Comparison of ENCODE assay signal across 1 cellular context in genomic region chr10:27035163-27035562, GRCh38.
TF ChIP-seq lines count a peak whose summit lies in the region.

No MANE protein-coding gene starts in this region.

TF ChIP-seq in HCT116, 20 proteins besides CTCF, POLR2A, EP300 and RAD21 (continued from another document):
- TF ChIP-seq, protein P1, sequence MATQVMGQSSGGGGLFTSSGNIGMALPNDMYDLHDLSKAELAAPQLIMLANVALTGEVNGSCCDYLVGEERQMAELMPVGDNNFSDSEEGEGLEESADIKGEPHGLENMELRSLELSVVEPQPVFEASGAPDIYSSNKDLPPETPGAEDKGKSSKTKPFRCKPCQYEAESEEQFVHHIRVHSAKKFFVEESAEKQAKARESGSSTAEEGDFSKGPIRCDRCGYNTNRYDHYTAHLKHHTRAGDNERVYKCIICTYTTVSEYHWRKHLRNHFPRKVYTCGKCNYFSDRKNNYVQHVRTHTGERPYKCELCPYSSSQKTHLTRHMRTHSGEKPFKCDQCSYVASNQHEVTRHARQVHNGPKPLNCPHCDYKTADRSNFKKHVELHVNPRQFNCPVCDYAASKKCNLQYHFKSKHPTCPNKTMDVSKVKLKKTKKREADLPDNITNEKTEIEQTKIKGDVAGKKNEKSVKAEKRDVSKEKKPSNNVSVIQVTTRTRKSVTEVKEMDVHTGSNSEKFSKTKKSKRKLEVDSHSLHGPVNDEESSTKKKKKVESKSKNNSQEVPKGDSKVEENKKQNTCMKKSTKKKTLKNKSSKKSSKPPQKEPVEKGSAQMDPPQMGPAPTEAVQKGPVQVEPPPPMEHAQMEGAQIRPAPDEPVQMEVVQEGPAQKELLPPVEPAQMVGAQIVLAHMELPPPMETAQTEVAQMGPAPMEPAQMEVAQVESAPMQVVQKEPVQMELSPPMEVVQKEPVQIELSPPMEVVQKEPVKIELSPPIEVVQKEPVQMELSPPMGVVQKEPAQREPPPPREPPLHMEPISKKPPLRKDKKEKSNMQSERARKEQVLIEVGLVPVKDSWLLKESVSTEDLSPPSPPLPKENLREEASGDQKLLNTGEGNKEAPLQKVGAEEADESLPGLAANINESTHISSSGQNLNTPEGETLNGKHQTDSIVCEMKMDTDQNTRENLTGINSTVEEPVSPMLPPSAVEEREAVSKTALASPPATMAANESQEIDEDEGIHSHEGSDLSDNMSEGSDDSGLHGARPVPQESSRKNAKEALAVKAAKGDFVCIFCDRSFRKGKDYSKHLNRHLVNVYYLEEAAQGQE (IDR thresholded peaks at IDR 0.05; ENCODE audit: low read depth), result no peak
- TF ChIP-seq CEBPB (IDR thresholded peaks at IDR 0.05; ENCODE audit: low read depth) (no peak), SIN3A (IDR thresholded peaks at IDR 0.05; ENCODE audit: low read depth) (no peak), YY1 (IDR thresholded peaks at IDR 0.05; ENCODE audit: extremely low read depth, insufficient replicate concordance, low read depth, low read length) (no peak), JUND (IDR thresholded peaks at IDR 0.05) (no peak), FOSL1 (IDR thresholded peaks at IDR 0.05; ENCODE audit: low read depth) (no peak), ATF3 (IDR thresholded peaks at IDR 0.05) (no peak), EZH2 (IDR thresholded peaks at IDR 0.05) (no peak), ELF1 (IDR thresholded peaks at IDR 0.05; ENCODE audit: borderline replicate concordance, low read depth) (no peak), EZH2phosphoT487 (IDR thresholded peaks at IDR 0.05; ENCODE audit: borderline replicate concordance) (no peak), CBX3 (IDR thresholded peaks at IDR 0.05; ENCODE audit: low read depth) (no peak), TCF7L2 (IDR thresholded peaks at IDR 0.05; ENCODE audit: borderline replicate concordance, extremely low read depth, insufficient read depth, insufficient read length) (no peak), SP1 (IDR thresholded peaks at IDR 0.05; ENCODE audit: low read depth) (no peak), SRF (IDR thresholded peaks at IDR 0.05; ENCODE audit: low read depth) (no peak), POLR2AphosphoS5 (IDR thresholded peaks at IDR 0.05; ENCODE audit: low read depth, low read length) (no peak)
- TF ChIP-seq, protein P2, sequence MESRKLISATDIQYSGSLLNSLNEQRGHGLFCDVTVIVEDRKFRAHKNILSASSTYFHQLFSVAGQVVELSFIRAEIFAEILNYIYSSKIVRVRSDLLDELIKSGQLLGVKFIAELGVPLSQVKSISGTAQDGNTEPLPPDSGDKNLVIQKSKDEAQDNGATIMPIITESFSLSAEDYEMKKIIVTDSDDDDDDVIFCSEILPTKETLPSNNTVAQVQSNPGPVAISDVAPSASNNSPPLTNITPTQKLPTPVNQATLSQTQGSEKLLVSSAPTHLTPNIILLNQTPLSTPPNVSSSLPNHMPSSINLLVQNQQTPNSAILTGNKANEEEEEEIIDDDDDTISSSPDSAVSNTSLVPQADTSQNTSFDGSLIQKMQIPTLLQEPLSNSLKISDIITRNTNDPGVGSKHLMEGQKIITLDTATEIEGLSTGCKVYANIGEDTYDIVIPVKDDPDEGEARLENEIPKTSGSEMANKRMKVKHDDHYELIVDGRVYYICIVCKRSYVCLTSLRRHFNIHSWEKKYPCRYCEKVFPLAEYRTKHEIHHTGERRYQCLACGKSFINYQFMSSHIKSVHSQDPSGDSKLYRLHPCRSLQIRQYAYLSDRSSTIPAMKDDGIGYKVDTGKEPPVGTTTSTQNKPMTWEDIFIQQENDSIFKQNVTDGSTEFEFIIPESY (IDR thresholded peaks at IDR 0.05; ENCODE audit: extremely low read depth, insufficient replicate concordance, low read length), result no peak
